In genomic region chr10:80454526-80455460, GRCh38 we compare ENCODE assay signal across 8 cellular contexts. TPM values are rescaled to one million over a fixed set of nuclear protein-coding genes. Genes with fewer than 3 reads are reported as not detected.
DNase-seq lines count a peak whose midpoint lies in the region; ATAC-seq, FAIRE-seq and TF ChIP-seq lines count a peak whose summit lies in the region.

No MANE protein-coding gene starts in this region.

- intact Hi-C loops in activated CD8-positive, alpha-beta T cell treated with anti-CD3 and anti-CD28 coated beads for 36 hours (cut with micrococcal nuclease) = no loop called here

- H3K9me3 ChIP-seq in gastroesophageal sphincter = no peaks in the 10 kb centered on the region

- peak; percentile 56 for DNase-seq in ELF-1 (ENCODE audit: low read depth, low spot score)
- peak; percentile 45 for DNase-seq in activated CD8-positive, alpha-beta T cell treated with anti-CD3 and anti-CD28 coated beads for 36 hours
- DNase-seq in omental fat pad (ENCODE audit: low spot score) = no peak
- DNase-seq in RCC 7860 (ENCODE audit: low spot score) = no peak

- peaks cover 21% of the 10 kb centered on the region for H3K36me3 Mint-ChIP-seq in activated CD8-positive, alpha-beta T cell treated with anti-CD3 and anti-CD28 coated beads for 36 hours (ENCODE audit: low read depth)

- H3K4me1 Mint-ChIP-seq in activated CD8-positive, alpha-beta T cell treated with anti-CD3 and anti-CD28 coated beads for 36 hours (ENCODE audit: low read depth) = peaks cover 40% of the 10 kb centered on the region

- no peak for TF ChIP-seq CTCF in activated CD8-positive, alpha-beta T cell treated with anti-CD3 and anti-CD28 coated beads for 36 hours (IDR thresholded peaks at IDR 0.05)
- peak in 1 of 4 experiments; percentile 6 for TF ChIP-seq CTCF in gastroesophageal sphincter (IDR thresholded peaks at IDR 0.05)
- TF ChIP-seq CTCF in omental fat pad (IDR thresholded peaks at IDR 0.05) = no peak

- ATAC-seq in GM21367 (IDR thresholded peaks at IDR 0.05; ENCODE audit: unreplicated experiment) (peak; percentile 3), HG03571 (IDR thresholded peaks at IDR 0.05; ENCODE audit: unreplicated experiment) (peak; percentile 14), gastroesophageal sphincter (peak; percentile 21), omental fat pad (ENCODE audit: low FRiP score) (peak; percentile 17), GM18861 (IDR thresholded peaks at IDR 0.05; ENCODE audit: unreplicated experiment) (no peak)
- peak; percentile 10 for ATAC-seq in activated CD8-positive, alpha-beta T cell treated with anti-CD3 and anti-CD28 coated beads for 36 hours

- no peaks in the 10 kb centered on the region for H3K36me3 ChIP-seq in gastroesophageal sphincter

- peak overlapping the region; percentile 95 for H3K27ac Mint-ChIP-seq in activated CD8-positive, alpha-beta T cell treated with anti-CD3 and anti-CD28 coated beads for 36 hours

- POLR2A ChIA-PET in activated CD8-positive, alpha-beta T cell treated with anti-CD3 and anti-CD28 coated beads for 36 hours (lab: Charles Lee) = interaction anchor here (0.6 to 3.7 kb wide), 6 partner anchors 11 to 58 kb away, joined by 3 to 14 read pairs (median 4); no protein-coding TSS in a partner anchor

- WGBS in gastroesophageal sphincter (ENCODE audit: low coverage in 1 of 2), 2 donors = 0% methylated on average over 3 of the region's 80 CpGs; no CpG with 5 or more reads in 1 of the 2 donors

- H3K4me3 Mint-ChIP-seq in activated CD8-positive, alpha-beta T cell treated with anti-CD3 and anti-CD28 coated beads for 36 hours = peak overlapping the region; percentile 86

- TF ChIP-seq EP300 in gastroesophageal sphincter (IDR thresholded peaks at IDR 0.05) = no peak

- H3K27ac ChIP-seq in gastroesophageal sphincter = peak overlapping the region; percentile 83 to 99 (median 96)

- H3K27me3 ChIP-seq in gastroesophageal sphincter = no peaks in the 10 kb centered on the region

- H3K4me1 ChIP-seq in gastroesophageal sphincter = peaks cover 0 to 64% (median 38%) of the 10 kb centered on the region in 3 donors

- no peaks in the 10 kb centered on the region for H3K27me3 Mint-ChIP-seq in activated CD8-positive, alpha-beta T cell treated with anti-CD3 and anti-CD28 coated beads for 36 hours

- no peaks in the 10 kb centered on the region for H3K9me3 Mint-ChIP-seq in activated CD8-positive, alpha-beta T cell treated with anti-CD3 and anti-CD28 coated beads for 36 hours

- no peak for FAIRE-seq in RCC 7860 (lab: Jason Lieb, UNC)

- H3K4me3 ChIP-seq in gastroesophageal sphincter = peak overlapping the region; percentile 75 to 96

- CTCF ChIA-PET in activated CD8-positive, alpha-beta T cell treated with anti-CD3 and anti-CD28 coated beads for 36 hours (lab: Charles Lee) = interaction anchor here (37.8 kb wide), 1 partner anchor 52 kb away, joined by 1114 read pairs; no protein-coding TSS in a partner anchor

- no peak for TF ChIP-seq POLR2A in gastroesophageal sphincter (IDR thresholded peaks at IDR 0.05)

RNA-seq across cellular contexts. Expression of gene TSPAN14, which starts 0.7 kb away (rescaled TPM):
- total RNA-seq in activated CD8-positive, alpha-beta T cell treated with anti-CD3 and anti-CD28 coated beads for 36 hours = 10 to 100 TPM; 43.9 to 45.5 TPM
- total RNA-seq in gastroesophageal sphincter = 10 to 100 TPM; 23.3 to 52.4 (median 37.1) TPM
- 100 to 1,000 TPM in 2 of 4 donors, 10 to 100 TPM in 2; 42.4 to 114 (median 91.6) TPM for total RNA-seq in omental fat pad

RNA-seq across cellular contexts. Expression of gene PRXL2A, which starts 46.4 kb away (rescaled TPM):
- 10 to 100 TPM; 21.0 to 22.7 TPM for total RNA-seq in activated CD8-positive, alpha-beta T cell treated with anti-CD3 and anti-CD28 coated beads for 36 hours
- total RNA-seq in gastroesophageal sphincter (10 to 100 TPM; 26.4 to 29.4 (median 26.6) TPM), omental fat pad (100 to 1,000 TPM; 218 to 456 (median 415) TPM)

Comparison
In these comparisons a context has a peak if more than half of its experiments do, and no peak if none do; other contexts are left out.
1. DNase-seq: peak in ELF-1 (single experiment) and activated CD8-positive, alpha-beta T cell treated with anti-CD3 and anti-CD28 coated beads for 36 hours (single experiment); none in omental fat pad (single experiment) and RCC 7860 (single experiment).
2. RNA of gene PRXL2A, which starts 46.4 kb away (total RNA-seq): 218 to 456 TPM in omental fat pad; 26.4 to 29.4 TPM in gastroesophageal sphincter and 21.0 to 22.7 TPM in activated CD8-positive, alpha-beta T cell treated with anti-CD3 and anti-CD28 coated beads for 36 hours; every median in the first group is over 4 times any median in the second.